1 cellular context compared by ENCODE assay signal in genomic region chr10:3779146-3779707, GRCh38.
TF ChIP-seq lines count a peak whose summit lies in the region.

No MANE protein-coding gene starts in this region.

TF ChIP-seq in HepG2, 621 proteins besides CTCF, POLR2A, EP300 and RAD21 (continued from another document):
- 0 out of 2 replicates have a peak, but pooled peaks have one; percentile 16 for TF ChIP-seq ZBTB33 (CRISPR knock-in tag; IDR thresholded peaks at IDR 0.05)
- TF ChIP-seq HNRNPL (IDR thresholded peaks at IDR 0.05; ENCODE audit: low read depth, low read length), result 0 out of 2 replicates have a peak, but pooled peaks have one; percentile 17
- TF ChIP-seq BCLAF1 (IDR thresholded peaks at IDR 0.05), result no peak
- no peak for TF ChIP-seq PTBP1 (IDR thresholded peaks at IDR 0.05; ENCODE audit: low read depth, low read length, poor library complexity, severe bottlenecking)
- no peak for TF ChIP-seq TBX3 (IDR thresholded peaks at IDR 0.05; ENCODE audit: borderline replicate concordance)
- TF ChIP-seq ZNF224 (CRISPR knock-in tag; IDR thresholded peaks at IDR 0.05), result no peak
- no peak for TF ChIP-seq KAT8 (CRISPR knock-in tag; IDR thresholded peaks at IDR 0.05)
- TF ChIP-seq RBM22 (optimal IDR thresholded peaks at IDR 0.05; ENCODE audit: low read length), result peak; percentile 74
- peak; percentile 65 for TF ChIP-seq POLR2G (IDR thresholded peaks at IDR 0.05; ENCODE audit: low read depth, low read length)
- no peak for TF ChIP-seq MXI1 (IDR thresholded peaks at IDR 0.05; ENCODE audit: borderline replicate concordance, low read depth, low read length)
- peak; percentile 33 for TF ChIP-seq XRCC5 (optimal IDR thresholded peaks at IDR 0.05; ENCODE audit: low read length)
- TF ChIP-seq ZNF687 (CRISPR knock-in tag; IDR thresholded peaks at IDR 0.05), result peak; percentile 34; the same call in 1 of the 2 replicates
TF ChIP-seq in HepG2: peak in this region for 8.
